Comparison of ENCODE assay signal across 1 cellular context in genomic region chr12:112409064-112409905, GRCh38.
TF ChIP-seq lines count a peak whose summit lies in the region.

Gene RPL6 (minus strand): TSS chr12:112409605. CDS start chr12:112408656, 949 bp downstream.

TF ChIP-seq in HepG2, 621 proteins besides CTCF, POLR2A, EP300 and RAD21 (continued from another document and continues in another):
- peak; percentile 76 for TF ChIP-seq ZBTB40 (IDR thresholded peaks at IDR 0.05)
- peak; percentile 78; the same call in 1 of the 2 replicates for TF ChIP-seq ZBTB40 (CRISPR knock-in tag; IDR thresholded peaks at IDR 0.05)
- TF ChIP-seq THAP9 (CRISPR knock-in tag; IDR thresholded peaks at IDR 0.05; ENCODE audit: borderline replicate concordance), result peak; percentile 85
- no peak for TF ChIP-seq ATAD3A (CRISPR knock-in tag; IDR thresholded peaks at IDR 0.05)
- peak; percentile 84; the same call in 1 of the 2 replicates for TF ChIP-seq SATB2 (CRISPR knock-in tag; IDR thresholded peaks at IDR 0.05)
- peak; percentile 82 for TF ChIP-seq ZNF280B (CRISPR knock-in tag; IDR thresholded peaks at IDR 0.05; ENCODE audit: borderline replicate concordance)
- 0 out of 2 replicates have a peak, but pooled peaks have one; percentile 50 for TF ChIP-seq JUN (CRISPR knock-in tag; IDR thresholded peaks at IDR 0.05)
- TF ChIP-seq RFXAP (CRISPR knock-in tag; IDR thresholded peaks at IDR 0.05; ENCODE audit: borderline replicate concordance), result peak; percentile 72; the same call in 1 of the 2 replicates
- TF ChIP-seq ZNF678 (CRISPR knock-in tag; IDR thresholded peaks at IDR 0.05), result 0 out of 2 replicates have a peak, but pooled peaks have one; percentile 56
- TF ChIP-seq ZNF30 (CRISPR knock-in tag; IDR thresholded peaks at IDR 0.05), result no peak
- TF ChIP-seq ZNF343 (CRISPR knock-in tag; IDR thresholded peaks at IDR 0.05), result no peak
- no peak for TF ChIP-seq FIP1L1 (IDR thresholded peaks at IDR 0.05; ENCODE audit: borderline replicate concordance, insufficient read depth, low read depth, low read length)
- 0 out of 2 replicates have a peak, but pooled peaks have one; percentile 25 for TF ChIP-seq ZBTB8A (CRISPR knock-in tag; IDR thresholded peaks at IDR 0.05; ENCODE audit: borderline replicate concordance, low read depth)
- TF ChIP-seq ARNT (IDR thresholded peaks at IDR 0.05), result no peak
- TF ChIP-seq MBNL3 (CRISPR knock-in tag; conservative IDR thresholded peaks at IDR 0.05), result no peak
- peak; percentile 56; the same call in 1 of the 2 replicates for TF ChIP-seq HOMEZ (CRISPR knock-in tag; IDR thresholded peaks at IDR 0.05; ENCODE audit: low read depth)
- TF ChIP-seq PLRG1 (conservative IDR thresholded peaks at IDR 0.05), result no peak
- TF ChIP-seq DMAP1 (CRISPR knock-in tag; IDR thresholded peaks at IDR 0.05), result peak; percentile 98
- TF ChIP-seq TOE1 (CRISPR knock-in tag; IDR thresholded peaks at IDR 0.05), result no peak
- TF ChIP-seq SPEN (CRISPR knock-in tag; IDR thresholded peaks at IDR 0.05; ENCODE audit: low read depth), result peak; percentile 100; the same call in 1 of the 2 replicates
- TF ChIP-seq ZBTB3 (CRISPR knock-in tag; IDR thresholded peaks at IDR 0.05; ENCODE audit: borderline replicate concordance, low read depth), result 0 out of 2 replicates have a peak, but pooled peaks have one; percentile 9
- no peak for TF ChIP-seq ZNF780A (CRISPR knock-in tag; IDR thresholded peaks at IDR 0.05)
- no peak for TF ChIP-seq TEAD3 (CRISPR knock-in tag; optimal IDR thresholded peaks at IDR 0.05; ENCODE audit: borderline replicate concordance)
- peak; percentile 55 for TF ChIP-seq ZNF18 (CRISPR knock-in tag; IDR thresholded peaks at IDR 0.05; ENCODE audit: insufficient replicate concordance)
- TF ChIP-seq ZNF598 (CRISPR knock-in tag; IDR thresholded peaks at IDR 0.05; ENCODE audit: borderline replicate concordance), result peak; percentile 97; the same call in 1 of the 2 replicates
- peak; percentile 88 for TF ChIP-seq SAP130 (CRISPR knock-in tag; IDR thresholded peaks at IDR 0.05; ENCODE audit: low read depth)
- peak; percentile 80 for TF ChIP-seq ZNF614 (CRISPR knock-in tag; IDR thresholded peaks at IDR 0.05; ENCODE audit: borderline replicate concordance)
- peak; percentile 92; the same call in 1 of the 2 replicates for TF ChIP-seq ZNF816 (CRISPR knock-in tag; IDR thresholded peaks at IDR 0.05; ENCODE audit: borderline replicate concordance)
- TF ChIP-seq NR2F1 (CRISPR knock-in tag; IDR thresholded peaks at IDR 0.05), result no peak
- no peak for TF ChIP-seq ZNF468 (CRISPR knock-in tag; IDR thresholded peaks at IDR 0.05)
- no peak for TF ChIP-seq SMYD3 (CRISPR knock-in tag; IDR thresholded peaks at IDR 0.05)
- no peak for TF ChIP-seq SOX13 (IDR thresholded peaks at IDR 0.05)
- TF ChIP-seq SOX13 (CRISPR knock-in tag; conservative IDR thresholded peaks at IDR 0.05 in 1 of 2, IDR thresholded peaks at IDR 0.05 in 1 of 2), result no peak; a peak in 1 of 4 replicates
- 0 out of 2 replicates have a peak, but pooled peaks have one; percentile 63 for TF ChIP-seq ZNF761 (CRISPR knock-in tag; conservative IDR thresholded peaks at IDR 0.05)
- peak; percentile 71; the same call in 1 of the 2 replicates for TF ChIP-seq BRCA1 (CRISPR knock-in tag; IDR thresholded peaks at IDR 0.05)
- TF ChIP-seq ZFX (CRISPR knock-in tag; IDR thresholded peaks at IDR 0.05; ENCODE audit: low read depth), result peak; percentile 92
- no peak for TF ChIP-seq PTBP1 (IDR thresholded peaks at IDR 0.05; ENCODE audit: low read depth, low read length, poor library complexity, severe bottlenecking)
- TF ChIP-seq MED1 (CRISPR knock-in tag; IDR thresholded peaks at IDR 0.05), result peak; percentile 2; the same call in 1 of the 2 replicates
- no peak for TF ChIP-seq ZBTB49 (CRISPR knock-in tag; IDR thresholded peaks at IDR 0.05; ENCODE audit: borderline replicate concordance)
- TF ChIP-seq RXRB (CRISPR knock-in tag; IDR thresholded peaks at IDR 0.05; ENCODE audit: borderline replicate concordance), result peak; percentile 33; the same call in 1 of the 2 replicates
- peak; percentile 100 for TF ChIP-seq YEATS2 (CRISPR knock-in tag; IDR thresholded peaks at IDR 0.05; ENCODE audit: borderline replicate concordance)
- no peak for TF ChIP-seq STAT5B (CRISPR knock-in tag; IDR thresholded peaks at IDR 0.05)
- TF ChIP-seq ZNF234 (CRISPR knock-in tag; conservative IDR thresholded peaks at IDR 0.05), result no peak
- TF ChIP-seq SSRP1 (CRISPR knock-in tag; IDR thresholded peaks at IDR 0.05), result peak; percentile 75; the same call in 1 of the 2 replicates
- TF ChIP-seq ZNF282 (IDR thresholded peaks at IDR 0.05; ENCODE audit: partially characterized antibody), result no peak
- TF ChIP-seq ZNF781 (CRISPR knock-in tag; IDR thresholded peaks at IDR 0.05; ENCODE audit: borderline replicate concordance, not compliant biosample characterization), result peak; percentile 63
- TF ChIP-seq ZSCAN22 (CRISPR knock-in tag; IDR thresholded peaks at IDR 0.05), result no peak; the same call in 1 of the 2 replicates
- peak; percentile 75; the same call in 1 of the 2 replicates for TF ChIP-seq TBX2 (CRISPR knock-in tag; IDR thresholded peaks at IDR 0.05; ENCODE audit: borderline replicate concordance)
- TF ChIP-seq ZNF317 (CRISPR knock-in tag; IDR thresholded peaks at IDR 0.05), result no peak; the same call in 1 of the 2 replicates
